1 cellular context compared by ENCODE assay signal in the genomic region with DNA sequence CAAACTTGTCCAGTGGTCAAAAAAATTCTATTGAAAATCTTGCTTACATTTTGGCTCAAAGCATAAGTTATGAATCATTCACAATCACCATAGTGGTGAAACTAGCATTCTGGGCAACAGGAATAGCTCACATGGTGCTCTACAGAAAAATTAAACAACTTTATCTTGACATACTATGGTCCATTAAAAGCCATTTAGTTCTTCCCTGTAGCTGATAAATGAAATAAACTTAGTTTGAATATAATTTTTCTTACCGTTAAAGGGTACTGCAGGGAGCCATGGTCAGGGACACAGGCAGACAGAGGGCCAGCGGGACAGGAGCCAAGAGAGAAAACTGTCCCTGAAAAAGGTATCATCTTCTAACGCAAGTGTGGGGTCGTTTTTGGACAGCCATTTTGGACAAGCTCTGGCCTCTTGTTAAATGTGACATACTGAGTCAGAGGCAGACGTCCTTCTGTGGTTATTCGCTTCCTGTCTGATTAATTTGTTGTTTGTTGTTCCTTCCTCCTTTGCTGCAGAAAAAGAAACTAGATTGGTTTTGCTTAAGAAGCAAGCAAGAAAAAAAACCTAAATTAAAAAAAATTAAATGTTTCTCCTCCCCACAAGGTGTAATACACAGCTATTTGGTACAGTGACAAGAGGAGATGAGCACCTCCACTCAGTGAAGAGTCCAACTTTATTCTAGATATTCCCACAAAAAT.
TF ChIP-seq lines count a peak whose summit lies in the region.

A gene with protein sequence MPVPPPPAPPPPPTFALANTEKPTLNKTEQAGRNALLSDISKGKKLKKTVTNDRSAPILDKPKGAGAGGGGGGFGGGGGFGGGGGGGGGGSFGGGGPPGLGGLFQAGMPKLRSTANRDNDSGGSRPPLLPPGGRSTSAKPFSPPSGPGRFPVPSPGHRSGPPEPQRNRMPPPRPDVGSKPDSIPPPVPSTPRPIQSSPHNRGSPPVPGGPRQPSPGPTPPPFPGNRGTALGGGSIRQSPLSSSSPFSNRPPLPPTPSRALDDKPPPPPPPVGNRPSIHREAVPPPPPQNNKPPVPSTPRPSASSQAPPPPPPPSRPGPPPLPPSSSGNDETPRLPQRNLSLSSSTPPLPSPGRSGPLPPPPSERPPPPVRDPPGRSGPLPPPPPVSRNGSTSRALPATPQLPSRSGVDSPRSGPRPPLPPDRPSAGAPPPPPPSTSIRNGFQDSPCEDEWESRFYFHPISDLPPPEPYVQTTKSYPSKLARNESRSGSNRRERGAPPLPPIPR (minus strand): TSS at position 458 of the 701 bp plus-strand sequence. CDS start 12,231 bp downstream, outside the sequence.

TF ChIP-seq in HCT116, 20 proteins besides CTCF, POLR2A, EP300 and RAD21 (continued from another document):
- TF ChIP-seq, protein P1, sequence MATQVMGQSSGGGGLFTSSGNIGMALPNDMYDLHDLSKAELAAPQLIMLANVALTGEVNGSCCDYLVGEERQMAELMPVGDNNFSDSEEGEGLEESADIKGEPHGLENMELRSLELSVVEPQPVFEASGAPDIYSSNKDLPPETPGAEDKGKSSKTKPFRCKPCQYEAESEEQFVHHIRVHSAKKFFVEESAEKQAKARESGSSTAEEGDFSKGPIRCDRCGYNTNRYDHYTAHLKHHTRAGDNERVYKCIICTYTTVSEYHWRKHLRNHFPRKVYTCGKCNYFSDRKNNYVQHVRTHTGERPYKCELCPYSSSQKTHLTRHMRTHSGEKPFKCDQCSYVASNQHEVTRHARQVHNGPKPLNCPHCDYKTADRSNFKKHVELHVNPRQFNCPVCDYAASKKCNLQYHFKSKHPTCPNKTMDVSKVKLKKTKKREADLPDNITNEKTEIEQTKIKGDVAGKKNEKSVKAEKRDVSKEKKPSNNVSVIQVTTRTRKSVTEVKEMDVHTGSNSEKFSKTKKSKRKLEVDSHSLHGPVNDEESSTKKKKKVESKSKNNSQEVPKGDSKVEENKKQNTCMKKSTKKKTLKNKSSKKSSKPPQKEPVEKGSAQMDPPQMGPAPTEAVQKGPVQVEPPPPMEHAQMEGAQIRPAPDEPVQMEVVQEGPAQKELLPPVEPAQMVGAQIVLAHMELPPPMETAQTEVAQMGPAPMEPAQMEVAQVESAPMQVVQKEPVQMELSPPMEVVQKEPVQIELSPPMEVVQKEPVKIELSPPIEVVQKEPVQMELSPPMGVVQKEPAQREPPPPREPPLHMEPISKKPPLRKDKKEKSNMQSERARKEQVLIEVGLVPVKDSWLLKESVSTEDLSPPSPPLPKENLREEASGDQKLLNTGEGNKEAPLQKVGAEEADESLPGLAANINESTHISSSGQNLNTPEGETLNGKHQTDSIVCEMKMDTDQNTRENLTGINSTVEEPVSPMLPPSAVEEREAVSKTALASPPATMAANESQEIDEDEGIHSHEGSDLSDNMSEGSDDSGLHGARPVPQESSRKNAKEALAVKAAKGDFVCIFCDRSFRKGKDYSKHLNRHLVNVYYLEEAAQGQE (IDR thresholded peaks at IDR 0.05; ENCODE audit: low read depth), result no peak
- TF ChIP-seq CBX3 (IDR thresholded peaks at IDR 0.05; ENCODE audit: low read depth) (no peak), EGR1 (IDR thresholded peaks at IDR 0.05; ENCODE audit: low read depth) (no peak), ZNF274 (IDR thresholded peaks at IDR 0.05; ENCODE audit: low read depth, low read length) (no peak), ZFX (IDR thresholded peaks at IDR 0.05) (no peak), SIN3A (IDR thresholded peaks at IDR 0.05; ENCODE audit: low read depth) (no peak), TCF7L2 (IDR thresholded peaks at IDR 0.05; ENCODE audit: borderline replicate concordance, extremely low read depth, insufficient read depth, insufficient read length) (no peak), SRF (IDR thresholded peaks at IDR 0.05; ENCODE audit: low read depth) (no peak), POLR2AphosphoS5 (IDR thresholded peaks at IDR 0.05; ENCODE audit: low read depth, low read length) (no peak), EZH2 (IDR thresholded peaks at IDR 0.05) (no peak), CEBPB (IDR thresholded peaks at IDR 0.05; ENCODE audit: low read depth) (no peak)
- TF ChIP-seq, protein P2, sequence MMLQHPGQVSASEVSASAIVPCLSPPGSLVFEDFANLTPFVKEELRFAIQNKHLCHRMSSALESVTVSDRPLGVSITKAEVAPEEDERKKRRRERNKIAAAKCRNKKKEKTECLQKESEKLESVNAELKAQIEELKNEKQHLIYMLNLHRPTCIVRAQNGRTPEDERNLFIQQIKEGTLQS (IDR thresholded peaks at IDR 0.05), result no peak
